1 cellular context compared by ENCODE assay signal in genomic region chr1:16755385-16755784, GRCh38. TPM values are rescaled to one million over a fixed set of nuclear protein-coding genes. Genes with fewer than 3 reads are reported as not detected.
"Had no signal": no experiment of that assay in that cellular context is flagged by ENCODE, and none has a peak within 500 bp of the region (broad histone marks: within the 10 kb centered on the region; RNA-seq: fewer than 3 reads in every experiment).

No MANE protein-coding gene starts in this region.

RNA-seq across cellular contexts. Expression of gene RNU1-4, which starts 15.1 kb away (rescaled TPM):
- total RNA-seq: LHCN-M2 had no signal
